In the genomic region with DNA sequence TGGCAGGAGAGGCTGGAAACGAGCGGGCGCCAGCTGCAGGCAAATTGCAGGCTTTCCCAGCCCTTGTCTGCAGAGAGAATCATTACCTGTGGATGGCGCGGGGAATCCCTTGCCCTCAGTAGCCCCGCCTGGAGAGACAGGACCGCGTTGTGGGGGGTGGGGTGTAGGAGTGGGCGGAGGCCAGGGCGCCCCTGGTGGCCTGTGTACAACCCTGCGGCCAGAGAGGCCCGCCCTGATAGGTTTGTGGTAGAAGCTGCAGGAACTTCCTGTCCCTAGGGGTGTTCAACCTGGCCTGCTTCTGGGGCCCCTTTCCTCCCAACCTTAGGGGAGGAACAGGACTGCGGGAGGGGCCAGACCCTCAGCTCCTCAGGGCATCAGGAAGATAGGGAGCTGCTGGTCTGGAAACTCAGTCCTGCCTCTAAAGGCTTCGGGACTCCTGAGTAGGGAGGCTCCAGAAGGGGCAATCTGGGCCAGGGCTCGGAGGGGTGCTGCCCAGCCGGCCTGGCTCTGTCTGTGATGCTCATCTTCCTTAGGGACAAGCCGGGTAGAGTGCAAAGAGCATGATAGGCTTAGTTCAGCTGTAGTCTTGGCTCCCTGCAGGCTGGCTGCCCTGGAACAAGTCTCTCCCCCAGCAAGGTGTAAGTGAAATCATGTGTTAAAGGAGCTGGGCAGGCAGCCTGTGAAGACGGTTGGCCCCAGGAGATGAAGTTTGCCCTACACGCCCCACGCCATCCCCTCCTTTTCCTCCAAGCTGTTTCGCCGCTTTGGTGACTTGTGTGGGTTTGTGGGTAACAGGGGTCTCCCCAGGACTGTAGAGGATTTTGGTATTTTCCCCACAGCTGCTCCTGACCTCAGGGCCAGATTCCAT, we compare ENCODE assay signal across 1 cellular context.
TF ChIP-seq lines count a peak whose summit lies in the region.

No MANE protein-coding gene starts in this region.

TF ChIP-seq in SK-N-SH, 30 proteins besides CTCF, POLR2A, EP300 and RAD21:
- TF ChIP-seq, protein P1, sequence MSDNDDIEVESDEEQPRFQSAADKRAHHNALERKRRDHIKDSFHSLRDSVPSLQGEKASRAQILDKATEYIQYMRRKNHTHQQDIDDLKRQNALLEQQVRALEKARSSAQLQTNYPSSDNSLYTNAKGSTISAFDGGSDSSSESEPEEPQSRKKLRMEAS (IDR thresholded peaks at IDR 0.05; ENCODE audit: low read depth), result peak; percentile 66
- TF ChIP-seq, protein P2, sequence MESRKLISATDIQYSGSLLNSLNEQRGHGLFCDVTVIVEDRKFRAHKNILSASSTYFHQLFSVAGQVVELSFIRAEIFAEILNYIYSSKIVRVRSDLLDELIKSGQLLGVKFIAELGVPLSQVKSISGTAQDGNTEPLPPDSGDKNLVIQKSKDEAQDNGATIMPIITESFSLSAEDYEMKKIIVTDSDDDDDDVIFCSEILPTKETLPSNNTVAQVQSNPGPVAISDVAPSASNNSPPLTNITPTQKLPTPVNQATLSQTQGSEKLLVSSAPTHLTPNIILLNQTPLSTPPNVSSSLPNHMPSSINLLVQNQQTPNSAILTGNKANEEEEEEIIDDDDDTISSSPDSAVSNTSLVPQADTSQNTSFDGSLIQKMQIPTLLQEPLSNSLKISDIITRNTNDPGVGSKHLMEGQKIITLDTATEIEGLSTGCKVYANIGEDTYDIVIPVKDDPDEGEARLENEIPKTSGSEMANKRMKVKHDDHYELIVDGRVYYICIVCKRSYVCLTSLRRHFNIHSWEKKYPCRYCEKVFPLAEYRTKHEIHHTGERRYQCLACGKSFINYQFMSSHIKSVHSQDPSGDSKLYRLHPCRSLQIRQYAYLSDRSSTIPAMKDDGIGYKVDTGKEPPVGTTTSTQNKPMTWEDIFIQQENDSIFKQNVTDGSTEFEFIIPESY (IDR thresholded peaks at IDR 0.05; ENCODE audit: borderline replicate concordance, low read depth), result no peak
- TF ChIP-seq, protein P3, sequence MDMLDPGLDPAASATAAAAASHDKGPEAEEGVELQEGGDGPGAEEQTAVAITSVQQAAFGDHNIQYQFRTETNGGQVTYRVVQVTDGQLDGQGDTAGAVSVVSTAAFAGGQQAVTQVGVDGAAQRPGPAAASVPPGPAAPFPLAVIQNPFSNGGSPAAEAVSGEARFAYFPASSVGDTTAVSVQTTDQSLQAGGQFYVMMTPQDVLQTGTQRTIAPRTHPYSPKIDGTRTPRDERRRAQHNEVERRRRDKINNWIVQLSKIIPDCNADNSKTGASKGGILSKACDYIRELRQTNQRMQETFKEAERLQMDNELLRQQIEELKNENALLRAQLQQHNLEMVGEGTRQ (IDR thresholded peaks at IDR 0.05; ENCODE audit: borderline replicate concordance, low read depth, low read length), result no peak
- TF ChIP-seq GABPA (IDR thresholded peaks at IDR 0.05; ENCODE audit: low read depth) (no peak; the same call in 1 of the 2 replicates), RCOR1 (IDR thresholded peaks at IDR 0.05; ENCODE audit: low read length) (no peak), CHD2 (IDR thresholded peaks at IDR 0.05; ENCODE audit: low read length, partially characterized antibody) (peak; percentile 83), NFIC (IDR thresholded peaks at IDR 0.05; ENCODE audit: borderline replicate concordance) (no peak), YY1 (IDR thresholded peaks at IDR 0.05; ENCODE audit: low read depth) (no peak), SMC3 (IDR thresholded peaks at IDR 0.05; ENCODE audit: low read depth, low read length) (peak; percentile 19), POLR2AphosphoS5 (IDR thresholded peaks at IDR 0.05; ENCODE audit: low read depth, low read length) (no peak; the same call in 1 of the 2 replicates), MXI1 (IDR thresholded peaks at IDR 0.05; ENCODE audit: low read depth, low read length) (0 out of 2 replicates have a peak, but pooled peaks have one; percentile 5), TAF1 (IDR thresholded peaks at IDR 0.05; ENCODE audit: borderline replicate concordance, low read depth, low read length) (0 out of 2 replicates have a peak, but pooled peaks have one; percentile 25), RFX5 (IDR thresholded peaks at IDR 0.05; ENCODE audit: low read length) (no peak), RXRA (IDR thresholded peaks at IDR 0.05; ENCODE audit: borderline replicate concordance, low read depth) (no peak; the same call in 1 of the 2 replicates), TCF12 (IDR thresholded peaks at IDR 0.05) (peak; percentile 25; the same call in 1 of the 2 replicates), FOXM1 (IDR thresholded peaks at IDR 0.05; ENCODE audit: low read depth) (no peak), FOSL2 (IDR thresholded peaks at IDR 0.05; ENCODE audit: borderline replicate concordance, low read depth) (no peak; the same call in 1 of the 2 replicates), SIN3A (IDR thresholded peaks at IDR 0.05; ENCODE audit: borderline replicate concordance, low read depth, low read length) (peak; percentile 33; the same call in 1 of the 2 replicates), GATA2 (CRISPR knock-in tag; IDR thresholded peaks at IDR 0.05) (no peak), MEF2A (IDR thresholded peaks at IDR 0.05; ENCODE audit: borderline replicate concordance, low read depth) (no peak), ELF1 (IDR thresholded peaks at IDR 0.05) (0 out of 2 replicates have a peak, but pooled peaks have one; percentile 35), NRF1 (IDR thresholded peaks at IDR 0.05; ENCODE audit: low read depth, low read length) (no peak)
- TF ChIP-seq, protein P4, sequence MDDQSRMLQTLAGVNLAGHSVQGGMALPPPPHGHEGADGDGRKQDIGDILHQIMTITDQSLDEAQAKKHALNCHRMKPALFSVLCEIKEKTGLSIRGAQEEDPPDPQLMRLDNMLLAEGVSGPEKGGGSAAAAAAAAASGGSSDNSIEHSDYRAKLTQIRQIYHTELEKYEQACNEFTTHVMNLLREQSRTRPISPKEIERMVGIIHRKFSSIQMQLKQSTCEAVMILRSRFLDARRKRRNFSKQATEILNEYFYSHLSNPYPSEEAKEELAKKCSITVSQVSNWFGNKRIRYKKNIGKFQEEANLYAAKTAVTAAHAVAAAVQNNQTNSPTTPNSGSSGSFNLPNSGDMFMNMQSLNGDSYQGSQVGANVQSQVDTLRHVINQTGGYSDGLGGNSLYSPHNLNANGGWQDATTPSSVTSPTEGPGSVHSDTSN (IDR thresholded peaks at IDR 0.05), result no peak
- TF ChIP-seq, protein P5, sequence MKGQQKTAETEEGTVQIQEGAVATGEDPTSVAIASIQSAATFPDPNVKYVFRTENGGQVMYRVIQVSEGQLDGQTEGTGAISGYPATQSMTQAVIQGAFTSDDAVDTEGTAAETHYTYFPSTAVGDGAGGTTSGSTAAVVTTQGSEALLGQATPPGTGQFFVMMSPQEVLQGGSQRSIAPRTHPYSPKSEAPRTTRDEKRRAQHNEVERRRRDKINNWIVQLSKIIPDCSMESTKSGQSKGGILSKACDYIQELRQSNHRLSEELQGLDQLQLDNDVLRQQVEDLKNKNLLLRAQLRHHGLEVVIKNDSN (IDR thresholded peaks at IDR 0.05; ENCODE audit: borderline replicate concordance, low read depth), result no peak
- TF ChIP-seq, protein P6, sequence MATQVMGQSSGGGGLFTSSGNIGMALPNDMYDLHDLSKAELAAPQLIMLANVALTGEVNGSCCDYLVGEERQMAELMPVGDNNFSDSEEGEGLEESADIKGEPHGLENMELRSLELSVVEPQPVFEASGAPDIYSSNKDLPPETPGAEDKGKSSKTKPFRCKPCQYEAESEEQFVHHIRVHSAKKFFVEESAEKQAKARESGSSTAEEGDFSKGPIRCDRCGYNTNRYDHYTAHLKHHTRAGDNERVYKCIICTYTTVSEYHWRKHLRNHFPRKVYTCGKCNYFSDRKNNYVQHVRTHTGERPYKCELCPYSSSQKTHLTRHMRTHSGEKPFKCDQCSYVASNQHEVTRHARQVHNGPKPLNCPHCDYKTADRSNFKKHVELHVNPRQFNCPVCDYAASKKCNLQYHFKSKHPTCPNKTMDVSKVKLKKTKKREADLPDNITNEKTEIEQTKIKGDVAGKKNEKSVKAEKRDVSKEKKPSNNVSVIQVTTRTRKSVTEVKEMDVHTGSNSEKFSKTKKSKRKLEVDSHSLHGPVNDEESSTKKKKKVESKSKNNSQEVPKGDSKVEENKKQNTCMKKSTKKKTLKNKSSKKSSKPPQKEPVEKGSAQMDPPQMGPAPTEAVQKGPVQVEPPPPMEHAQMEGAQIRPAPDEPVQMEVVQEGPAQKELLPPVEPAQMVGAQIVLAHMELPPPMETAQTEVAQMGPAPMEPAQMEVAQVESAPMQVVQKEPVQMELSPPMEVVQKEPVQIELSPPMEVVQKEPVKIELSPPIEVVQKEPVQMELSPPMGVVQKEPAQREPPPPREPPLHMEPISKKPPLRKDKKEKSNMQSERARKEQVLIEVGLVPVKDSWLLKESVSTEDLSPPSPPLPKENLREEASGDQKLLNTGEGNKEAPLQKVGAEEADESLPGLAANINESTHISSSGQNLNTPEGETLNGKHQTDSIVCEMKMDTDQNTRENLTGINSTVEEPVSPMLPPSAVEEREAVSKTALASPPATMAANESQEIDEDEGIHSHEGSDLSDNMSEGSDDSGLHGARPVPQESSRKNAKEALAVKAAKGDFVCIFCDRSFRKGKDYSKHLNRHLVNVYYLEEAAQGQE (IDR thresholded peaks at IDR 0.05; ENCODE audit: low read depth, low read length), result no peak
